In genomic region chr21:34935868-34936267, GRCh38 we compare ENCODE assay signal across 13 cellular contexts.
A peak's percentile ranks its signal among the peaks of the same experiment; 100 is the strongest.
DNase-seq lines count a peak whose midpoint lies in the region; ATAC-seq lines count a peak whose summit lies in the region.
"Had no signal": no experiment of that assay in that cellular context is flagged by ENCODE, and none has a peak within 500 bp of the region (broad histone marks: within the 10 kb centered on the region; RNA-seq: fewer than 3 reads in every experiment).

No MANE protein-coding gene starts in this region.

- H3K4me1 ChIP-seq in BLaER1 treated with 17β-estradiol and CSF1 and Interleukin-3, amounts not matched to agents 10 nM and 100 nM = peaks cover 69 to 88% (median 78%) of the 10 kb centered on the region in 10 experiments
- H3K4me1 ChIP-seq: BE2C had no signal

- H3K27me3 ChIP-seq in BLaER1 treated with 17β-estradiol and CSF1 and Interleukin-3, amounts not matched to agents 10 nM and 100 nM = no peaks in the 10 kb centered on the region
- H3K27me3 ChIP-seq: BE2C had no signal

- peak; percentile 20 for DNase-seq in EL
- no peak for DNase-seq in activated T-cell treated with anti-CD3 and anti-CD28 coated beads, Interleukin-2, amount 50 U/mL, for 24 hours
- no peak for DNase-seq in immature natural killer cell
- DNase-seq in GM03348 (ENCODE audit: low spot score) = no peak
- no peak for DNase-seq in NCI-H774 (lab: John Stamatoyannopoulos, UW)
- no peak for DNase-seq in NCI-H526 treated with DMSO at 0.1 percent for 48 hours (lab: John Stamatoyannopoulos, UW)
- DNase-seq: BE2C, heart left ventricle, NCI-H1417, NCI-H446 treated with DMSO at 0.1 percent for 48 hours had no signal

- H3K36me3 ChIP-seq in BLaER1 treated with 17β-estradiol and CSF1 and Interleukin-3, amounts not matched to agents 10 nM and 100 nM = peaks cover 0 to 63% (median 14%) of the 10 kb centered on the region in 11 experiments; a peak in 14 of 22 replicates
- H3K36me3 ChIP-seq: BE2C, heart left ventricle had no signal

- no peaks in the 10 kb centered on the region for H3K27me3 Mint-ChIP-seq in activated T-cell treated with anti-CD3 and anti-CD28 coated beads, Interleukin-2, amount 50 U/mL, for 24 hours
- H3K27me3 Mint-ChIP-seq in immature natural killer cell (ENCODE audit: low read depth in 3 of 3) = no peaks in the 10 kb centered on the region

- H3K27ac Mint-ChIP-seq in activated T-cell treated with anti-CD3 and anti-CD28 coated beads, Interleukin-2, amount 50 U/mL, for 24 hours = peak overlapping the region; percentile 97
- H3K27ac Mint-ChIP-seq in immature natural killer cell = peak overlapping the region; percentile 94 to 97 (median 96)

- peaks cover 0 to 79% (median 18%) of the 10 kb centered on the region in 11 experiments; a peak in 10 of 22 replicates for H4K20me1 ChIP-seq in BLaER1 treated with 17β-estradiol and CSF1 and Interleukin-3, amounts not matched to agents 10 nM and 100 nM

- peaks cover 3% of the 10 kb centered on the region for H3K36me3 Mint-ChIP-seq in activated T-cell treated with anti-CD3 and anti-CD28 coated beads, Interleukin-2, amount 50 U/mL, for 24 hours (ENCODE audit: low read depth)
- H3K36me3 Mint-ChIP-seq in immature natural killer cell = no peaks in the 10 kb centered on the region

- ATAC-seq in HG03469 (IDR thresholded peaks at IDR 0.05; ENCODE audit: unreplicated experiment) = no peak
- ATAC-seq: heart left ventricle, HepG2 had no signal

- H3K9me3 ChIP-seq in BLaER1 treated with 17β-estradiol and CSF1 and Interleukin-3, amounts not matched to agents 10 nM and 100 nM (replicated peaks in 1 of 11) = no peaks in the 10 kb centered on the region
- H3K9me3 ChIP-seq: BE2C, heart left ventricle had no signal

- H3K27ac ChIP-seq in BLaER1 treated with 17β-estradiol and CSF1 and Interleukin-3, amounts not matched to agents 10 nM and 100 nM = peak overlapping the region in 8 of 11 experiments; percentile 37 to 57 (median 50); a peak in 16 of 22 replicates

- peak overlapping the region in 6 of 11 experiments; percentile 6 to 57 (median 48); a peak in 8 of 22 replicates for H3K9ac ChIP-seq in BLaER1 treated with 17β-estradiol and CSF1 and Interleukin-3, amounts not matched to agents 10 nM and 100 nM

- peak overlapping the region; percentile 75 for H3K4me3 Mint-ChIP-seq in activated T-cell treated with anti-CD3 and anti-CD28 coated beads, Interleukin-2, amount 50 U/mL, for 24 hours
- peak overlapping the region; percentile 42 to 90 (median 64) for H3K4me3 Mint-ChIP-seq in immature natural killer cell

- peaks cover 94% of the 10 kb centered on the region for H3K4me1 Mint-ChIP-seq in activated T-cell treated with anti-CD3 and anti-CD28 coated beads, Interleukin-2, amount 50 U/mL, for 24 hours (ENCODE audit: low read depth)
- H3K4me1 Mint-ChIP-seq in immature natural killer cell = peaks cover 74 to 95% of the 10 kb centered on the region in 2 donors

- peak overlapping the region; percentile 70 to 92 (median 80) for H3K4me2 ChIP-seq in BLaER1 treated with 17β-estradiol and CSF1 and Interleukin-3, amounts not matched to agents 10 nM and 100 nM

- peak overlapping the region in 6 of 10 experiments; percentile 25 to 38 (median 33); a peak in 9 of 20 replicates for H3K4me3 ChIP-seq in BLaER1 treated with 17β-estradiol and CSF1 and Interleukin-3, amounts not matched to agents 10 nM and 100 nM
- H3K4me3 ChIP-seq: heart left ventricle had no signal

- H3K9me3 Mint-ChIP-seq in activated T-cell treated with anti-CD3 and anti-CD28 coated beads, Interleukin-2, amount 50 U/mL, for 24 hours = no peaks in the 10 kb centered on the region
- H3K9me3 Mint-ChIP-seq in immature natural killer cell = no peaks in the 10 kb centered on the region
